In genomic region chr1:121483961-121484424, GRCh38 we compare ENCODE assay signal across 13 cellular contexts.
DNase-seq lines count a peak whose midpoint lies in the region; ATAC-seq and TF ChIP-seq lines count a peak whose summit lies in the region.
"Had no signal": no experiment of that assay in that cellular context is flagged by ENCODE, and none has a peak within 500 bp of the region (broad histone marks: within the 10 kb centered on the region; RNA-seq: fewer than 3 reads in every experiment).

No MANE protein-coding gene starts in this region.

- CTCF ChIA-PET in HCT116 (lab: Charles Lee): no interaction called here
- CTCF ChIA-PET in activated CD4-positive, alpha-beta memory T cell treated with anti-CD3 and anti-CD28 coated beads, Interleukin-2, amount 10 ng/mL, durations not matched to agents 7 days and 5 days (lab: Charles Lee): no interaction called here

- peak overlapping the region; percentile 29 for H3K27ac Mint-ChIP-seq in activated CD4-positive, alpha-beta memory T cell treated with anti-CD3 and anti-CD28 coated beads, Interleukin-2, amount 10 ng/mL, durations not matched to agents 7 days and 5 days
- H3K27ac Mint-ChIP-seq: activated CD4-positive, alpha-beta T cell treated with anti-CD3 and anti-CD28 coated beads, Interleukin-2, amount 10 ng/mL, durations not matched to agents 7 days and 5 days had no signal

- peaks cover 14% of the 10 kb centered on the region for H3K36me3 Mint-ChIP-seq in activated CD4-positive, alpha-beta memory T cell treated with anti-CD3 and anti-CD28 coated beads, Interleukin-2, amount 10 ng/mL, durations not matched to agents 7 days and 5 days (ENCODE audit: low read depth)

- no peak overlapping the region for H3K4me2 ChIP-seq in HCT116 (ENCODE audit: low read length)

- TF ChIP-seq CTCF in HCT116 (IDR thresholded peaks at IDR 0.05 in 2 of 3, conservative IDR thresholded peaks at IDR 0.05 in 1 of 3; ENCODE audit: borderline replicate concordance in 1 of 3, insufficient read depth in 1 of 3, low read depth in 2 of 3, low read length in 2 of 3) (no peak), upper lobe of left lung (IDR thresholded peaks at IDR 0.05) (no peak)

- peaks cover 9% of the 10 kb centered on the region for H3K9me3 Mint-ChIP-seq in activated CD4-positive, alpha-beta memory T cell treated with anti-CD3 and anti-CD28 coated beads, Interleukin-2, amount 10 ng/mL, durations not matched to agents 7 days and 5 days

- no peak for ATAC-seq in HCT116
- ATAC-seq in GM18502 (IDR thresholded peaks at IDR 0.05; ENCODE audit: poor library complexity, unreplicated experiment): no peak
- ATAC-seq in upper lobe of left lung (ENCODE audit: low FRiP score in 2 of 2): no peak
- no peak for ATAC-seq in GM21717 (IDR thresholded peaks at IDR 0.05; ENCODE audit: unreplicated experiment)
- ATAC-seq: lower lobe of right lung had no signal

- no peaks in the 10 kb centered on the region for H3K27me3 Mint-ChIP-seq in activated CD4-positive, alpha-beta memory T cell treated with anti-CD3 and anti-CD28 coated beads, Interleukin-2, amount 10 ng/mL, durations not matched to agents 7 days and 5 days
- H3K27me3 Mint-ChIP-seq: activated CD4-positive, alpha-beta T cell treated with anti-CD3 and anti-CD28 coated beads, Interleukin-2, amount 10 ng/mL, durations not matched to agents 7 days and 5 days had no signal

- no peaks in the 10 kb centered on the region for H3K4me1 ChIP-seq in HCT116 (ENCODE audit: control insufficient read depth in 1 of 2, insufficient read depth in 2 of 2, low read length in 2 of 2)
- no peaks in the 10 kb centered on the region for H3K4me1 ChIP-seq in upper lobe of left lung
- H3K4me1 ChIP-seq: lower lobe of right lung had no signal

- H4K20me1 ChIP-seq in HCT116 (ENCODE audit: insufficient read depth): no peaks in the 10 kb centered on the region

- H3K27ac ChIP-seq in HCT116 (ENCODE audit: low read depth, low read length): no peak overlapping the region
- H3K27ac ChIP-seq in upper lobe of left lung: no peak overlapping the region
- H3K27ac ChIP-seq: lower lobe of right lung had no signal

- H3K27me3 ChIP-seq in HCT116 (ENCODE audit: insufficient read depth, low read length): no peaks in the 10 kb centered on the region
- no peaks in the 10 kb centered on the region for H3K27me3 ChIP-seq in upper lobe of left lung
- H3K27me3 ChIP-seq: dorsolateral prefrontal cortex had no signal

- RAD21 ChIA-PET in HCT116 (lab: Charles Lee; ENCODE audit: low non-redundant PET in 1 of 2, low total read pairs in 2 of 2, uncharacterized antibody in 2 of 2, unreplicated experiment in 2 of 2): no interaction called here

- POLR2A ChIA-PET in HCT116 (lab: Charles Lee): no interaction called here
- POLR2A ChIA-PET in activated CD4-positive, alpha-beta memory T cell treated with anti-CD3 and anti-CD28 coated beads, Interleukin-2, amount 10 ng/mL, durations not matched to agents 7 days and 5 days (lab: Charles Lee): interaction anchor here (1.0 kb wide), 1 partner anchor 35 kb away, joined by 3 read pairs; no protein-coding TSS in a partner anchor

- no peak for TF ChIP-seq RAD21 in HCT116 (IDR thresholded peaks at IDR 0.05; ENCODE audit: low read depth)

- peaks cover 13% of the 10 kb centered on the region for H3K4me1 Mint-ChIP-seq in activated CD4-positive, alpha-beta memory T cell treated with anti-CD3 and anti-CD28 coated beads, Interleukin-2, amount 10 ng/mL, durations not matched to agents 7 days and 5 days

- H3K36me3 ChIP-seq in HCT116 (ENCODE audit: control insufficient read depth in 1 of 2, insufficient read depth in 2 of 2, low read length in 2 of 2) (no peaks in the 10 kb centered on the region), upper lobe of left lung (no peaks in the 10 kb centered on the region)
- H3K36me3 ChIP-seq: lower lobe of right lung had no signal

- no peak for TF ChIP-seq EP300 in upper lobe of left lung (IDR thresholded peaks at IDR 0.05)

- BruUV-seq in HCT116 (replicated peaks; lab: Mats Ljungman, UMichigan): no TSS peak

- H3K9ac ChIP-seq in HCT116 (ENCODE audit: low read length): no peak overlapping the region

- no peaks in the 10 kb centered on the region for H3K9me2 ChIP-seq in HCT116 (ENCODE audit: insufficient read depth)

- no peak overlapping the region for H3K4me3 Mint-ChIP-seq in activated CD4-positive, alpha-beta memory T cell treated with anti-CD3 and anti-CD28 coated beads, Interleukin-2, amount 10 ng/mL, durations not matched to agents 7 days and 5 days
- H3K4me3 Mint-ChIP-seq: activated CD4-positive, alpha-beta T cell treated with anti-CD3 and anti-CD28 coated beads, Interleukin-2, amount 10 ng/mL, durations not matched to agents 7 days and 5 days had no signal

- TF ChIP-seq POLR2A in HCT116 (IDR thresholded peaks at IDR 0.05; ENCODE audit: borderline replicate concordance, extremely low read depth, insufficient read depth, insufficient read length) (no peak), upper lobe of left lung (IDR thresholded peaks at IDR 0.05) (no peak)

- intact Hi-C loops in HCT116 (cut with micrococcal nuclease): loop anchor here (5.0 kb wide), 2 partner anchors 33 to 53 kb away; no protein-coding TSS in a partner anchor

- H2AFZ ChIP-seq in HCT116 (ENCODE audit: low read depth, low read length, poor library complexity, severe bottlenecking): no peak overlapping the region

- no peaks in the 10 kb centered on the region for H3K79me2 ChIP-seq in HCT116 (ENCODE audit: insufficient read depth, low read length)

- DNase-seq in AG08395 (ENCODE audit: low spot score): peak; percentile 63
- no peak for DNase-seq in HCT116 (ENCODE audit: low read depth, low spot score)
- DNase-seq in activated CD4-positive, alpha-beta memory T cell treated with anti-CD3 and anti-CD28 coated beads, Interleukin-2, amount 10 ng/mL, durations not matched to agents 7 days and 5 days: no peak
- peak; percentile 16 for DNase-seq in glomerular visceral epithelial cell (ENCODE audit: extremely low spot score)
- no peak for DNase-seq in upper lobe of left lung
- DNase-seq in OCI-M2 (lab: John Stamatoyannopoulos, UW; ENCODE audit: unreplicated experiment): no peak
- DNase-seq: activated CD4-positive, alpha-beta T cell treated with anti-CD3 and anti-CD28 coated beads, Interleukin-2, amount 10 ng/mL, durations not matched to agents 7 days and 5 days; dorsolateral prefrontal cortex; GF-D8; lower lobe of right lung; NCI-H526 treated with DMSO at 0.1 percent for 48 hours had no signal

- H3K9me3 ChIP-seq in HCT116 (ENCODE audit: control insufficient read depth in 1 of 2, insufficient read depth in 1 of 2, low read depth in 1 of 2, low read length in 2 of 2) (no peaks in the 10 kb centered on the region), upper lobe of left lung (no peaks in the 10 kb centered on the region)
- H3K9me3 ChIP-seq: lower lobe of right lung had no signal

- H3K4me3 ChIP-seq in HCT116 (replicated peaks in 1 of 2; ENCODE audit: low read depth in 1 of 2, low read length in 2 of 2): no peak overlapping the region
- no peak overlapping the region for H3K4me3 ChIP-seq in upper lobe of left lung
- H3K4me3 ChIP-seq: dorsolateral prefrontal cortex, lower lobe of right lung had no signal

TF ChIP-seq in HCT116, 20 proteins besides CTCF, POLR2A, EP300 and RAD21 (continues in another document):
- TF ChIP-seq ELF1 (IDR thresholded peaks at IDR 0.05; ENCODE audit: borderline replicate concordance, low read depth): no peak
- no peak for TF ChIP-seq EGR1 (IDR thresholded peaks at IDR 0.05; ENCODE audit: low read depth)
- TF ChIP-seq, protein P1, sequence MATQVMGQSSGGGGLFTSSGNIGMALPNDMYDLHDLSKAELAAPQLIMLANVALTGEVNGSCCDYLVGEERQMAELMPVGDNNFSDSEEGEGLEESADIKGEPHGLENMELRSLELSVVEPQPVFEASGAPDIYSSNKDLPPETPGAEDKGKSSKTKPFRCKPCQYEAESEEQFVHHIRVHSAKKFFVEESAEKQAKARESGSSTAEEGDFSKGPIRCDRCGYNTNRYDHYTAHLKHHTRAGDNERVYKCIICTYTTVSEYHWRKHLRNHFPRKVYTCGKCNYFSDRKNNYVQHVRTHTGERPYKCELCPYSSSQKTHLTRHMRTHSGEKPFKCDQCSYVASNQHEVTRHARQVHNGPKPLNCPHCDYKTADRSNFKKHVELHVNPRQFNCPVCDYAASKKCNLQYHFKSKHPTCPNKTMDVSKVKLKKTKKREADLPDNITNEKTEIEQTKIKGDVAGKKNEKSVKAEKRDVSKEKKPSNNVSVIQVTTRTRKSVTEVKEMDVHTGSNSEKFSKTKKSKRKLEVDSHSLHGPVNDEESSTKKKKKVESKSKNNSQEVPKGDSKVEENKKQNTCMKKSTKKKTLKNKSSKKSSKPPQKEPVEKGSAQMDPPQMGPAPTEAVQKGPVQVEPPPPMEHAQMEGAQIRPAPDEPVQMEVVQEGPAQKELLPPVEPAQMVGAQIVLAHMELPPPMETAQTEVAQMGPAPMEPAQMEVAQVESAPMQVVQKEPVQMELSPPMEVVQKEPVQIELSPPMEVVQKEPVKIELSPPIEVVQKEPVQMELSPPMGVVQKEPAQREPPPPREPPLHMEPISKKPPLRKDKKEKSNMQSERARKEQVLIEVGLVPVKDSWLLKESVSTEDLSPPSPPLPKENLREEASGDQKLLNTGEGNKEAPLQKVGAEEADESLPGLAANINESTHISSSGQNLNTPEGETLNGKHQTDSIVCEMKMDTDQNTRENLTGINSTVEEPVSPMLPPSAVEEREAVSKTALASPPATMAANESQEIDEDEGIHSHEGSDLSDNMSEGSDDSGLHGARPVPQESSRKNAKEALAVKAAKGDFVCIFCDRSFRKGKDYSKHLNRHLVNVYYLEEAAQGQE (IDR thresholded peaks at IDR 0.05; ENCODE audit: low read depth): no peak
- TF ChIP-seq EZH2phosphoT487 (IDR thresholded peaks at IDR 0.05; ENCODE audit: borderline replicate concordance): no peak
- TF ChIP-seq, protein P2, sequence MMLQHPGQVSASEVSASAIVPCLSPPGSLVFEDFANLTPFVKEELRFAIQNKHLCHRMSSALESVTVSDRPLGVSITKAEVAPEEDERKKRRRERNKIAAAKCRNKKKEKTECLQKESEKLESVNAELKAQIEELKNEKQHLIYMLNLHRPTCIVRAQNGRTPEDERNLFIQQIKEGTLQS (IDR thresholded peaks at IDR 0.05): peak; percentile 58; the same call in 1 of the 2 replicates
- TF ChIP-seq JUND (IDR thresholded peaks at IDR 0.05): no peak
- TF ChIP-seq CEBPB (IDR thresholded peaks at IDR 0.05; ENCODE audit: low read depth): peak; percentile 58; the same call in 1 of the 2 replicates
- TF ChIP-seq, protein P3, sequence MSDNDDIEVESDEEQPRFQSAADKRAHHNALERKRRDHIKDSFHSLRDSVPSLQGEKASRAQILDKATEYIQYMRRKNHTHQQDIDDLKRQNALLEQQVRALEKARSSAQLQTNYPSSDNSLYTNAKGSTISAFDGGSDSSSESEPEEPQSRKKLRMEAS (IDR thresholded peaks at IDR 0.05): peak; percentile 75
- TF ChIP-seq ZNF274 (IDR thresholded peaks at IDR 0.05; ENCODE audit: low read depth, low read length): no peak
- no peak for TF ChIP-seq POLR2AphosphoS5 (IDR thresholded peaks at IDR 0.05; ENCODE audit: low read depth, low read length)
- TF ChIP-seq SP1 (IDR thresholded peaks at IDR 0.05; ENCODE audit: low read depth): no peak
- TF ChIP-seq YY1 (IDR thresholded peaks at IDR 0.05; ENCODE audit: extremely low read depth, insufficient replicate concordance, low read depth, low read length): no peak
- no peak for TF ChIP-seq EZH2 (IDR thresholded peaks at IDR 0.05)

Comparison
In these comparisons a context has a peak if more than half of its experiments do, and no peak if none do; other contexts are left out.
1. DNase-seq: peak in AG08395 (single experiment) and glomerular visceral epithelial cell (single experiment); none in HCT116 (single experiment), activated CD4-positive, alpha-beta memory T cell treated with anti-CD3 and anti-CD28 coated beads, Interleukin-2, amount 10 ng/mL, durations not matched to agents 7 days and 5 days (single experiment), upper lobe of left lung (0 of 2) and OCI-M2 (single experiment).